Comparison of ENCODE assay signal across 8 cellular contexts in the genomic region with DNA sequence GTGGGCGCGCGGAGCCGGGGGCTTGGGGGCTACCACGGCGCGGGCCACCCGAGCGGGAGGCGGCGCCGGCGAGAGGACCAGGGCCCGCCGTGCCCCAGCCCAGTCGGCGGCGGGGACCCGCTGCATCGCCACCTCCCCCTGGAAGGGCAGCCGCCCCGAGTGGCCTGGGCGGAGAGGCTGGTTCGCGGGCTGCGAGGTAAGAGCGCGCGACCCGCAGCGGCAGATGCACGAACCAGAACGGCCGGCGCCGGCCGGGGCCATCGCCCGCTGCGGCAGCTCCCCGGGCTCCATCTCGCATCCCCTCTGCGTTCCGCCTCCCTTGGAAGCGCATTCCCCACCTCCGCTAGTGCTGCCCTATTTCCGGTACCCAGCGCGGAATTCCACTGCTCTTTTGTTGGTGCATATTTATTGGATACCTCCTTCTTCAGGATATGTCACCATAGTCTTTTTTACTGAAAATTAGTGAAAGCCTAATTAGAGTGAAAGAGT. TPM values are rescaled to one million over a fixed set of nuclear protein-coding genes. Genes with fewer than 3 reads are reported as not detected.
DNase-seq lines count a peak whose midpoint lies in the region; TF ChIP-seq lines count a peak whose summit lies in the region.

No MANE protein-coding gene starts in this region.

- DNase-seq in NCI-H2029 (lab: John Stamatoyannopoulos, UW) = peak; percentile 15
- DNase-seq in NCI-H2029 treated with DMSO at 0.1 percent for 48 hours (lab: John Stamatoyannopoulos, UW) = no peak
- DNase-seq in GM23248 = peak; percentile 80
- peak; percentile 39 for DNase-seq in KBM-7
- DNase-seq in UCSD-AML1 (lab: John Stamatoyannopoulos, UW; ENCODE audit: unreplicated experiment) = peak; percentile 49
- peak in 1 of 2 donors; percentile 87 for DNase-seq in lower leg skin (ENCODE audit: low spot score in 2 of 2)
- DNase-seq in stimulated activated naive CD4-positive, alpha-beta T cell treated with Interleukin-2 at 50 U/mL for 16 hours (lab: John Stamatoyannopoulos, UW) = peak; percentile 12

- peak overlapping the region; percentile 88 for H3K4me2 ChIP-seq in GM23248 (ENCODE audit: unreplicated experiment)

- no peak for TF ChIP-seq CTCF in lower leg skin (IDR thresholded peaks at IDR 0.05)

- intact Hi-C loops in lower leg skin (cut with DNase I; ENCODE audit: low total_unique reads) = no loop called here

- H3K9ac ChIP-seq in GM23248 = peak overlapping the region; percentile 83

- H3K79me2 ChIP-seq in GM23248 (ENCODE audit: insufficient read depth) = peaks cover 50% of the 10 kb centered on the region

- peaks cover 48% of the 10 kb centered on the region for H3F3A ChIP-seq in GM23248 (ENCODE audit: insufficient read depth)

- H3K9me3 ChIP-seq in GM23248 (ENCODE audit: low read depth) = no peaks in the 10 kb centered on the region
- H3K9me3 ChIP-seq in ectodermal cell (ENCODE audit: control insufficient read depth, low read length) = no peaks in the 10 kb centered on the region

- H2AFZ ChIP-seq in GM23248 = peak overlapping the region; percentile 47

- TF ChIP-seq POLR2A in lower leg skin (IDR thresholded peaks at IDR 0.05) = no peak

- H3K27me3 ChIP-seq in GM23248 (replicated peaks; ENCODE audit: insufficient read depth) (no peaks in the 10 kb centered on the region), ectodermal cell (ENCODE audit: control insufficient read depth, insufficient read depth, low read length, poor library complexity, severe bottlenecking) (peaks cover 21% of the 10 kb centered on the region)

- H4K20me1 ChIP-seq in GM23248 (ENCODE audit: insufficient read depth) = peaks cover 7% of the 10 kb centered on the region; the same call in 1 of the 2 replicates

- no peaks in the 10 kb centered on the region for H3K9me2 ChIP-seq in GM23248 (ENCODE audit: insufficient read depth)

- WGBS in GM23248 (ENCODE audit: low coverage in 1 of 2, low lambda C conversion rate in 2 of 2, missing lambda C conversion rate in 2 of 2), 2 experiments = 0 to 1% methylated on average over 13 to 41 of the region's 49 CpGs
- WGBS in ectodermal cell, 2 experiments = 0% methylated on average over 49 of the region's 49 CpGs
- WGBS in lower leg skin, 2 donors = 0 to 1% methylated on average over 30 to 32 of the region's 49 CpGs

- no peaks in the 10 kb centered on the region for H3K36me3 ChIP-seq in GM23248 (ENCODE audit: low read depth)
- no peaks in the 10 kb centered on the region for H3K36me3 ChIP-seq in ectodermal cell (ENCODE audit: control insufficient read depth, insufficient read depth, low read length)

- H3K4me3 ChIP-seq in GM23248 (peak overlapping the region; percentile 87), ectodermal cell (ENCODE audit: insufficient read depth, low read depth, low read length) (peak overlapping the region; percentile 83), lower leg skin (ENCODE audit: low read depth, poor library complexity, severe bottlenecking) (peak overlapping the region; percentile 79)

- in situ Hi-C loops in GM23248 (cut with MboI) (no loop called here), KBM-7 (cut with MboI; ENCODE audit: low pct_unique_long_range_greater_than_20kb, low sequenced_read_pairs) (no loop called here)

- peak overlapping the region; percentile 55 for H3K27ac ChIP-seq in GM23248
- no peak overlapping the region for H3K27ac ChIP-seq in ectodermal cell (ENCODE audit: insufficient read depth, low read depth, low read length, poor library complexity, severe bottlenecking)

- H3K4me1 ChIP-seq in GM23248 (ENCODE audit: insufficient read depth) = peaks cover 53% of the 10 kb centered on the region
- H3K4me1 ChIP-seq in ectodermal cell (ENCODE audit: control insufficient read depth, insufficient read depth, low read length) = peaks cover 16% of the 10 kb centered on the region

RNA-seq across cellular contexts. Expression of a gene that starts 0.7 kb away (rescaled TPM):
- total RNA-seq in GM23248 (2014; rRNA removed; shearing (Covaris generic)) = 125 and 136 TPM in 2 replicates
- polyA plus RNA-seq in GM23248 (2016; fragmentation: Nextera tagmentation; extraction: Ambion mirVana) = 33.0 and 35.0 TPM in 2 replicates
- polyA plus RNA-seq in ectodermal cell (2013, experiment 1 of 4) = 30.8 TPM
- polyA plus RNA-seq in ectodermal cell (2013, experiment 2 of 4) = 38.8 TPM
- polyA plus RNA-seq in ectodermal cell (2013, experiment 3 of 4) = 24.0 TPM
- polyA plus RNA-seq in ectodermal cell (2013, experiment 4 of 4) = 26.9 TPM
- 10 to 100 TPM; 17.3 to 25.4 (median 21.7) TPM for total RNA-seq in lower leg skin

RNA-seq across cellular contexts. Expression of a gene that starts 32.7 kb away (rescaled TPM):
- total RNA-seq in GM23248 (2014; rRNA removed; shearing (Covaris generic)) = 2.7 and 3.1 TPM in 2 replicates
- 3.5 and 4.4 TPM in 2 replicates for polyA plus RNA-seq in GM23248 (2016; fragmentation: Nextera tagmentation; extraction: Ambion mirVana)
- 8.0 TPM for polyA plus RNA-seq in ectodermal cell (2013, experiment 1 of 4)
- 7.0 TPM for polyA plus RNA-seq in ectodermal cell (2013, experiment 2 of 4)
- 8.7 TPM for polyA plus RNA-seq in ectodermal cell (2013, experiment 3 of 4)
- polyA plus RNA-seq in ectodermal cell (2013, experiment 4 of 4) = 6.5 TPM
- 10 to 100 TPM in 2 of 4 donors, 1 to 10 TPM in 2; 1.9 to 57.0 (median 7.4) TPM for total RNA-seq in lower leg skin
